10 cellular contexts compared by ENCODE assay signal in the genomic region with DNA sequence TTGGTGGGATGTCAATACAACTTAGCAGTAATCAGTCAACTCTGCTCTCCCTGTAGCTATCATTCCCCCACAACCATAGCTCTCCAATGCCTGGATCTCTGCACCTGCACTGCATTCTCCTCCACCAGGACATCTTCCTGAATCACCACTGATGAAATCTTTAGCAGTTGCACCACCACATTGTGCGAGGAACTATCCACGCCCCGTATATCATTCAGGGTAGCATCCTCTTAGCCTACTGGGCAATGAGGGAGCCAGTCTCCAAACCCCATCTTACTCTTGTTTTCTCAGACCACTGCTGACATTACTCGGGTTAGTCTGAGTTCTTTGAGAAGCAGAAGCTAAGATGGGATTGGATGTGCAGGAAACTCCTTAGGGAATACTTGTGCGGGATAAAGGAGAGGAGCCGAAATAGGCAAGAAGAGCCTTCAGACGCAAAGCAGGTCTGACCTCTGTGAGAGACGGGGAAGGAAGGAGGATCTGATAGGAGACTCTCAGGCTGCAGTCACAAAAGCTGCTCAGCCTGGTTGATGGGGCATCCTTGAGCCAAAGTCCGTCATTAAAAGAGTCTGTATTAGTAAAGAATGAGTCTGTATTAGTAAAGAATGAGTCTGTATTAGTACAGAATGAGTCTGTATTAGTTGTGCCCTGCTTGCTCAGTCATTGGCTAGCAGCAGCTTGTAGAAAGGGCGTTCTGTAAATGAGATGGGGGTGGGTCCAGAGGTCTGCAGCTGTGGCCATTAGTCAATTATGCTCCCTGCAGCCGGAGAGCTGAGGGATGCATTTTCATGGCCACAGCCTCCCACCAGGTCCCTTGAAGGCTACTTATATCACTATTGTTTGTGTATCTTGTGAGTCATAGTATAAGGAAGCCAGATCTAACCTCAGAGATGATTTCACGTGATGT. TPM values are rescaled to one million over a fixed set of nuclear protein-coding genes. Genes with fewer than 3 reads are reported as not detected.
A peak's percentile ranks its signal among the peaks of the same experiment; 100 is the strongest.
DNase-seq lines count a peak whose midpoint lies in the region; ATAC-seq and TF ChIP-seq lines count a peak whose summit lies in the region.
"Had no signal": no experiment of that assay in that cellular context is flagged by ENCODE, and none has a peak within 500 bp of the region (broad histone marks: within the 10 kb centered on the region; RNA-seq: fewer than 3 reads in every experiment).

No MANE protein-coding gene starts in this region.

- no peak overlapping the region for H2AFZ ChIP-seq in mammary epithelial cell (ENCODE audit: low read depth, low read length)

- WGBS in mammary epithelial cell (ENCODE audit: low coverage, missing lambda C conversion rate): 60% methylated on average over 12 of the region's 12 CpGs

- H3K36me3 Mint-ChIP-seq in nephron (ENCODE audit: low read depth): no peaks in the 10 kb centered on the region
- H3K36me3 Mint-ChIP-seq in effector memory CD8-positive, alpha-beta T cell (ENCODE audit: insufficient read depth): no peaks in the 10 kb centered on the region
- H3K36me3 Mint-ChIP-seq: activated naive CD8-positive, alpha-beta T cell treated with anti-CD3 and anti-CD28 coated beads, Interleukin-2, amount 10 ng/mL, durations not matched to agents 7 days and 5 days had no signal

- peaks cover 27% of the 10 kb centered on the region for H3K4me1 Mint-ChIP-seq in nephron
- H3K4me1 Mint-ChIP-seq in effector memory CD8-positive, alpha-beta T cell (ENCODE audit: low read depth in 2 of 2): peaks cover 0 to 2% of the 10 kb centered on the region in 2 donors
- H3K4me1 Mint-ChIP-seq: activated naive CD8-positive, alpha-beta T cell treated with anti-CD3 and anti-CD28 coated beads, Interleukin-2, amount 10 ng/mL, durations not matched to agents 7 days and 5 days had no signal

- H3K9ac ChIP-seq in mammary epithelial cell (ENCODE audit: insufficient read depth, low read length): no peak overlapping the region

- no peaks in the 10 kb centered on the region for H3K27me3 ChIP-seq in mammary epithelial cell (ENCODE audit: insufficient read depth, low read length)

- peak overlapping the region; percentile 45 to 68 (median 68) for H3K27ac Mint-ChIP-seq in nephron
- no peak overlapping the region for H3K27ac Mint-ChIP-seq in effector memory CD8-positive, alpha-beta T cell
- H3K27ac Mint-ChIP-seq: activated naive CD8-positive, alpha-beta T cell treated with anti-CD3 and anti-CD28 coated beads, Interleukin-2, amount 10 ng/mL, durations not matched to agents 7 days and 5 days had no signal

- H3K79me2 ChIP-seq in mammary epithelial cell (ENCODE audit: insufficient read depth, low read length): no peaks in the 10 kb centered on the region

- peaks cover 13% of the 10 kb centered on the region for H3K4me1 ChIP-seq in mammary epithelial cell (ENCODE audit: insufficient read depth, low read length)

- TF ChIP-seq CTCF in mammary epithelial cell (conservative IDR thresholded peaks at IDR 0.05 in 1 of 2, IDR thresholded peaks at IDR 0.05 in 1 of 2; ENCODE audit: extremely low read depth in 1 of 2, insufficient read depth in 1 of 2, low read depth in 1 of 2, low read length in 2 of 2): no peak
- TF ChIP-seq CTCF in nephron (IDR thresholded peaks at IDR 0.05; ENCODE audit: unreplicated experiment in 3 of 3): no peak

- intact Hi-C loops in mammary epithelial cell (cut with micrococcal nuclease): loop anchor here (1.0 kb wide), 2 partner anchors 49 to 119 kb away; no protein-coding TSS in a partner anchor

- peak overlapping the region in 1 of 3 experiments; percentile 20 for H3K4me3 Mint-ChIP-seq in nephron
- H3K4me3 Mint-ChIP-seq in effector memory CD8-positive, alpha-beta T cell: no peak overlapping the region
- H3K4me3 Mint-ChIP-seq: activated naive CD8-positive, alpha-beta T cell treated with anti-CD3 and anti-CD28 coated beads, Interleukin-2, amount 10 ng/mL, durations not matched to agents 7 days and 5 days had no signal

- CTCF ChIA-PET in mammary epithelial cell (lab: Charles Lee; ENCODE audit: low non-redundant PET): interaction anchor here (0.6 kb wide), 2 partner anchors 12 to 38 kb away, joined by 3 read pairs; no protein-coding TSS in a partner anchor

- ATAC-seq in HG03139 (IDR thresholded peaks at IDR 0.05; ENCODE audit: unreplicated experiment) (no peak), GM18858 (IDR thresholded peaks at IDR 0.05; ENCODE audit: unreplicated experiment) (no peak)
- ATAC-seq in effector memory CD8-positive, alpha-beta T cell (replicated peaks): no peak

- no peaks in the 10 kb centered on the region for H3K9me3 ChIP-seq in mammary epithelial cell (replicated peaks; ENCODE audit: insufficient read depth, low read length)

- H3K36me3 ChIP-seq in mammary epithelial cell (ENCODE audit: insufficient read depth, low read length): no peaks in the 10 kb centered on the region

- in situ Hi-C loops in mammary epithelial cell (cut with MboI; ENCODE audit: low sequenced_read_pairs in 2 of 2): no loop called here

- H4K20me1 ChIP-seq in mammary epithelial cell (ENCODE audit: insufficient read depth, low read length): no peaks in the 10 kb centered on the region

- H3K27me3 Mint-ChIP-seq in nephron (ENCODE audit: low read depth): peaks cover 15% of the 10 kb centered on the region
- H3K27me3 Mint-ChIP-seq in effector memory CD8-positive, alpha-beta T cell: no peaks in the 10 kb centered on the region
- H3K27me3 Mint-ChIP-seq: activated naive CD8-positive, alpha-beta T cell treated with anti-CD3 and anti-CD28 coated beads, Interleukin-2, amount 10 ng/mL, durations not matched to agents 7 days and 5 days had no signal

- DNase-seq in EH (ENCODE audit: low read depth): peak; percentile 98
- DNase-seq in LoVo (ENCODE audit: low spot score): peak; percentile 68
- DNase-seq in mammary epithelial cell: peak; percentile 77
- no peak for DNase-seq in SW 1271 (lab: John Stamatoyannopoulos, UW)
- DNase-seq in effector memory CD8-positive, alpha-beta T cell: no peak
- DNase-seq: activated naive CD8-positive, alpha-beta T cell treated with anti-CD3 and anti-CD28 coated beads, Interleukin-2, amount 10 ng/mL, durations not matched to agents 7 days and 5 days; stimulated activated CD4-positive, alpha-beta T cell treated with anti-CD3 and anti-CD28 coated beads, Interleukin-4, amount 100 ng/mL, for 1 hour had no signal

- H3K9me3 Mint-ChIP-seq in nephron: no peaks in the 10 kb centered on the region
- no peaks in the 10 kb centered on the region for H3K9me3 Mint-ChIP-seq in effector memory CD8-positive, alpha-beta T cell
- H3K9me3 Mint-ChIP-seq: activated naive CD8-positive, alpha-beta T cell treated with anti-CD3 and anti-CD28 coated beads, Interleukin-2, amount 10 ng/mL, durations not matched to agents 7 days and 5 days had no signal

- dilution Hi-C loops in mammary epithelial cell (cut with HindIII; ENCODE audit: low sequenced_read_pairs): no loop called here

- H3K27ac ChIP-seq in mammary epithelial cell (ENCODE audit: insufficient read depth, low read depth, low read length): no peak overlapping the region

- no TSS peak for BruUV-seq in mammary epithelial cell (replicated peaks; lab: Mats Ljungman, UMichigan)

- H3K4me3 ChIP-seq in mammary epithelial cell (replicated peaks in 1 of 3; ENCODE audit: insufficient read depth in 1 of 3, low read depth in 2 of 3, low read length in 3 of 3): no peak overlapping the region

- peak overlapping the region; percentile 0 for H3K4me2 ChIP-seq in mammary epithelial cell (ENCODE audit: insufficient read depth, low read depth, low read length)

RNA-seq across cellular contexts. Expression of a gene that starts 49.6 kb away (rescaled TPM):
- total RNA-seq in mammary epithelial cell: 10 to 100 TPM; 23.0 to 24.3 TPM
- polyA plus RNA-seq in mammary epithelial cell: 14.0 TPM
- 10.4 TPM for polyA minus RNA-seq in mammary epithelial cell

Comparison
In these comparisons a context has a peak if more than half of its experiments do, and no peak if none do; other contexts are left out.
1. DNase-seq: peak in EH (single experiment), LoVo (single experiment) and mammary epithelial cell (single experiment); none in SW 1271 (0 of 2) and effector memory CD8-positive, alpha-beta T cell (0 of 3).
2. H3K27ac Mint-ChIP-seq: peak in nephron (3 of 3); none in effector memory CD8-positive, alpha-beta T cell (0 of 2).